ENCODE assay signal across 8 cellular contexts in genomic region chr13:48532146-48532472, GRCh38. TPM values are rescaled to one million over a fixed set of nuclear protein-coding genes. Genes with fewer than 3 reads are reported as not detected.
DNase-seq lines count a peak whose midpoint lies in the region; ATAC-seq and TF ChIP-seq lines count a peak whose summit lies in the region.

No MANE protein-coding gene starts in this region.

- intact Hi-C loops in PC-3 (cut with micrococcal nuclease) = loop anchor here (1.0 to 5.0 kb wide), 4 partner anchors 40 to 198 kb away; partner anchors contain the start of gene LPAR6

- H3K79me2 ChIP-seq in PC-3 (ENCODE audit: low read length) = no peaks in the 10 kb centered on the region

- BruUV-seq in PC-3 (replicated peaks; lab: Mats Ljungman, UMichigan) = TSS peak; percentile 47

- H3K27ac ChIP-seq in PC-3 (ENCODE audit: low read length) (peak overlapping the region; percentile 38), endodermal cell (ENCODE audit: low read depth, low read length) (peak overlapping the region; percentile 36), muscle layer of duodenum (ENCODE audit: low read length) (peak overlapping the region; percentile 99)

- no peak for TF ChIP-seq CTCF in PC-3 (conservative IDR thresholded peaks at IDR 0.05; ENCODE audit: low read depth, low read length)
- no peak for TF ChIP-seq CTCF in endodermal cell (conservative IDR thresholded peaks at IDR 0.05)

- H3K4me1 ChIP-seq in PC-3 (ENCODE audit: insufficient read depth, low read length) = peaks cover 7% of the 10 kb centered on the region; the same call in 1 of the 2 replicates
- peaks cover 6% of the 10 kb centered on the region for H3K4me1 ChIP-seq in endodermal cell (ENCODE audit: control insufficient read depth, insufficient read depth, low read length)
- H3K4me1 ChIP-seq in muscle layer of duodenum (ENCODE audit: control insufficient read depth in 1 of 2, insufficient read depth in 2 of 2, low read length in 2 of 2) = peaks cover 5 to 6% of the 10 kb centered on the region in 2 donors

- H3K4me1 Mint-ChIP-seq in activated T-cell treated with anti-CD3 and anti-CD28 coated beads, Interleukin-2, amount 50 U/mL, for 4 hours (ENCODE audit: low read depth) = peaks cover 32% of the 10 kb centered on the region
- H3K4me1 Mint-ChIP-seq in endodermal cell = peaks cover 20% of the 10 kb centered on the region

- no peaks in the 10 kb centered on the region for H3K27me3 ChIP-seq in PC-3 (ENCODE audit: low read length)
- peaks cover 42% of the 10 kb centered on the region for H3K27me3 ChIP-seq in endodermal cell (ENCODE audit: control insufficient read depth, insufficient read depth, low read length, poor library complexity, severe bottlenecking)
- no peaks in the 10 kb centered on the region for H3K27me3 ChIP-seq in muscle layer of duodenum (ENCODE audit: low read depth, low read length)

- no peaks in the 10 kb centered on the region for H3K36me3 ChIP-seq in PC-3 (ENCODE audit: low read depth, low read length)
- H3K36me3 ChIP-seq in endodermal cell (ENCODE audit: control insufficient read depth, insufficient read depth, low read length) = no peaks in the 10 kb centered on the region
- no peaks in the 10 kb centered on the region for H3K36me3 ChIP-seq in muscle layer of duodenum (ENCODE audit: control insufficient read depth in 1 of 2, insufficient read depth in 2 of 2, low read length in 2 of 2)

- H3K4me3 ChIP-seq in PC-3 (ENCODE audit: low read length) (peak overlapping the region; percentile 88), endodermal cell (ENCODE audit: low read length) (peak overlapping the region; percentile 82), muscle layer of duodenum (ENCODE audit: low read depth in 1 of 2, low read length in 2 of 2) (peak overlapping the region; percentile 83 to 98)

- no peaks in the 10 kb centered on the region for H3K36me3 Mint-ChIP-seq in activated T-cell treated with anti-CD3 and anti-CD28 coated beads, Interleukin-2, amount 50 U/mL, for 4 hours (ENCODE audit: insufficient read depth)
- no peaks in the 10 kb centered on the region for H3K36me3 Mint-ChIP-seq in endodermal cell (ENCODE audit: low read depth)

- WGBS in endodermal cell (ENCODE audit: insufficient coverage in 1 of 2, insufficient read length in 1 of 2), 2 experiments = 54 to 59% methylated on average over 13 to 17 of the region's 17 CpGs

- no peaks in the 10 kb centered on the region for H3K9me2 ChIP-seq in PC-3 (replicated peaks; ENCODE audit: low read length)

- H3K9ac ChIP-seq in PC-3 (ENCODE audit: low read length) (peak overlapping the region; percentile 94), endodermal cell (ENCODE audit: extremely low read depth, low read length, poor library complexity, severe bottlenecking) (no peak overlapping the region)

- POLR2A ChIA-PET in PC-3 (lab: Charles Lee; ENCODE audit: unreplicated experiment) = interaction anchor here (0.6 to 1.0 kb wide), 7 partner anchors 15 to 289 kb away, joined by 3 to 8 read pairs (median 3); no protein-coding TSS in a partner anchor

- H2AFZ ChIP-seq in PC-3 (ENCODE audit: low read length) = peak overlapping the region; percentile 97

- no peaks in the 10 kb centered on the region for H4K20me1 ChIP-seq in PC-3 (ENCODE audit: low read length)

- peak; percentile 6 to 18 for ATAC-seq in activated T-cell treated with anti-CD3 and anti-CD28 coated beads, Interleukin-2, amount 50 U/mL, for 4 hours
- ATAC-seq in PC-3 (peak; percentile 31), GM18511 (IDR thresholded peaks at IDR 0.05; ENCODE audit: unreplicated experiment) (no peak), GM21619 (IDR thresholded peaks at IDR 0.05; ENCODE audit: unreplicated experiment) (no peak), HG03108 (IDR thresholded peaks at IDR 0.05; ENCODE audit: unreplicated experiment) (no peak)

- CTCF ChIA-PET in PC-3 (lab: Charles Lee) = interaction anchor here (0.6 to 0.7 kb wide), 2 partner anchors 131 to 264 kb away, joined by 3 read pairs; no protein-coding TSS in a partner anchor

- H3K9me3 ChIP-seq in PC-3 (ENCODE audit: low read length) = no peaks in the 10 kb centered on the region
- peaks cover 13% of the 10 kb centered on the region for H3K9me3 ChIP-seq in endodermal cell (ENCODE audit: control insufficient read depth, low read length)
- H3K9me3 ChIP-seq in muscle layer of duodenum (ENCODE audit: control insufficient read depth in 1 of 2, low read length in 2 of 2) = no peaks in the 10 kb centered on the region

- peak overlapping the region; percentile 81 for H3K4me2 ChIP-seq in PC-3 (ENCODE audit: low read length)

- H3K27ac Mint-ChIP-seq in endodermal cell = peak overlapping the region; percentile 97

- H3F3A ChIP-seq in PC-3 (ENCODE audit: low read length, unreplicated experiment) = no peaks in the 10 kb centered on the region

- peak overlapping the region; percentile 91 for H3K4me3 Mint-ChIP-seq in activated T-cell treated with anti-CD3 and anti-CD28 coated beads, Interleukin-2, amount 50 U/mL, for 4 hours
- peak overlapping the region; percentile 88 for H3K4me3 Mint-ChIP-seq in endodermal cell

- no peaks in the 10 kb centered on the region for H3K27me3 Mint-ChIP-seq in activated T-cell treated with anti-CD3 and anti-CD28 coated beads, Interleukin-2, amount 50 U/mL, for 4 hours (ENCODE audit: low read depth)
- H3K27me3 Mint-ChIP-seq in endodermal cell (ENCODE audit: insufficient read depth) = peaks cover 45% of the 10 kb centered on the region

- no peak for DNase-seq in activated T-cell treated with anti-CD3 and anti-CD28 coated beads, Interleukin-2, amount 50 U/mL, for 4 hours
- DNase-seq in activated T-cell treated with anti-CD3 and anti-CD28 coated beads for 4 hours (no peak), PC-3 (peak; percentile 35), endodermal cell (no peak)

- peaks cover 7% of the 10 kb centered on the region for H3K9me3 Mint-ChIP-seq in activated T-cell treated with anti-CD3 and anti-CD28 coated beads, Interleukin-2, amount 50 U/mL, for 4 hours
- H3K9me3 Mint-ChIP-seq in endodermal cell = no peaks in the 10 kb centered on the region

RNA-seq across cellular contexts. Expression of gene RCBTB2, which starts 0.8 kb away (rescaled TPM):
- 1 to 10 TPM; 1.3 to 1.5 (median 1.4) TPM for total RNA-seq in activated T-cell treated with anti-CD3 and anti-CD28 coated beads, Interleukin-2, amount 50 U/mL, for 4 hours
- 2.1 and 2.5 TPM in 2 replicates for total RNA-seq in PC-3 (2014; rRNA removed)
- 1 to 10 TPM; 3.1 to 7.3 TPM for total RNA-seq in endodermal cell
- polyA plus RNA-seq in endodermal cell (2013, experiment 1 of 2) = 22.5 TPM
- polyA plus RNA-seq in endodermal cell (2013, experiment 2 of 2) = 22.1 TPM

Comparison
In these comparisons a context has a peak if more than half of its experiments do, and no peak if none do; other contexts are left out.
1. ATAC-seq: peak in activated T-cell treated with anti-CD3 and anti-CD28 coated beads, Interleukin-2, amount 50 U/mL, for 4 hours (2 of 2) and PC-3 (single experiment); none in GM18511 (single experiment), GM21619 (single experiment) and HG03108 (single experiment).
2. H3K27ac ChIP-seq: peak in every context shown above with its lines; median percentile 99 in muscle layer of duodenum; 38 in PC-3; 36 in endodermal cell.
3. Peak in every context shown above with its lines, with median percentiles within 50 percentile points of each other: H3K4me3 ChIP-seq.